ENCODE assay signal across 1 cellular context in genomic region chr6:36028088-36028886, GRCh38.
TF ChIP-seq lines count a peak whose summit lies in the region.

No MANE protein-coding gene starts in this region.

TF ChIP-seq in H1, 55 proteins besides CTCF, POLR2A, EP300 and RAD21:
- peak; percentile 85 for TF ChIP-seq ASH2L (IDR thresholded peaks at IDR 0.05; ENCODE audit: low read length)
- TF ChIP-seq SIN3A (conservative IDR thresholded peaks at IDR 0.05 in 1 of 2, IDR thresholded peaks at IDR 0.05 in 1 of 2; ENCODE audit: low read depth in 1 of 2, low read length in 2 of 2), result peak in 1 of 2 experiments; percentile 11; a peak in 1 of 4 replicates
- peak; percentile 14 for TF ChIP-seq KDM4A (IDR thresholded peaks at IDR 0.05; ENCODE audit: low read depth, low read length, severe bottlenecking)
- TF ChIP-seq USF2 (IDR thresholded peaks at IDR 0.05; ENCODE audit: low read length), result no peak
- TF ChIP-seq SAP30 (IDR thresholded peaks at IDR 0.05; ENCODE audit: insufficient read depth, insufficient replicate concordance, low read length), result peak; percentile 18
TF ChIP-seq in H1: peak in this region for 4.
